ENCODE assay signal across 30 cellular contexts in the genomic region with DNA sequence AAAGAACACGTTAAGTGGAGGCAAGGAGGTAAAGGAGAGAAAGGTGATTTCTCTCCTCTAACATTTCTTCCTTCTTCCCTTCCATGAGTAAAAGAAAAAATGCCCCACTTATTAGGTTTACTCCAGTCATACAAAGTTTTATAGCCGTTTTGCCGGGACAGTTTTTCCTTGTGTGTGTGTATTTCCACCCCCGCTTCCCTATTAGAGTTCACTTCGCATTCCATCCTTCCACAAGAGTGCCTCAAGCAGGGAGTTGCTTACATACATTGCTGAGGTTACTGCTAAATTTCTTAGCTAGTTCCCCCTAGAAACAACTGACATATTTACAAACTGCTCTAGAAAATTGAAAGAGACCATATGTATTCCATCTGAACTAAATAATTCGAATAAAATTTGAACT. TPM values are rescaled to one million over a fixed set of nuclear protein-coding genes. Genes with fewer than 3 reads are reported as not detected.
"Had no signal": no experiment of that assay in that cellular context is flagged by ENCODE, and none has a peak within 500 bp of the region (broad histone marks: within the 10 kb centered on the region; RNA-seq: fewer than 3 reads in every experiment).

No MANE protein-coding gene starts in this region.

- ATAC-seq: activated T-cell treated with anti-CD3 and anti-CD28 coated beads, Interleukin-2, amount 50 U/mL, for 72 hours had no signal

- H3K4me1 Mint-ChIP-seq: activated CD4-positive, alpha-beta memory T cell treated with anti-CD3 and anti-CD28 coated beads, Interleukin-2, amount 10 ng/mL, durations not matched to agents 7 days and 5 days; activated naive CD4-positive, alpha-beta T cell treated with anti-CD3 and anti-CD28 coated beads, Interleukin-2, amount 10 ng/mL, durations not matched to agents 7 days and 5 days; activated naive CD8-positive, alpha-beta T cell treated with anti-CD3 and anti-CD28 coated beads for 36 hours; brain had no signal

- H3K4me1 ChIP-seq: adrenal gland had no signal

- H3K4me3 Mint-ChIP-seq: activated CD4-positive, alpha-beta memory T cell treated with anti-CD3 and anti-CD28 coated beads, Interleukin-2, amount 10 ng/mL, durations not matched to agents 7 days and 5 days; activated naive CD4-positive, alpha-beta T cell treated with anti-CD3 and anti-CD28 coated beads, Interleukin-2, amount 10 ng/mL, durations not matched to agents 7 days and 5 days; activated naive CD8-positive, alpha-beta T cell treated with anti-CD3 and anti-CD28 coated beads for 36 hours; activated T-cell treated with anti-CD3 and anti-CD28 coated beads, Interleukin-2, amount 50 U/mL, for 72 hours; brain had no signal

- H3K9me3 ChIP-seq: adrenal gland had no signal

- H3K9me3 Mint-ChIP-seq: activated CD4-positive, alpha-beta memory T cell treated with anti-CD3 and anti-CD28 coated beads, Interleukin-2, amount 10 ng/mL, durations not matched to agents 7 days and 5 days; activated naive CD4-positive, alpha-beta T cell treated with anti-CD3 and anti-CD28 coated beads, Interleukin-2, amount 10 ng/mL, durations not matched to agents 7 days and 5 days; activated naive CD8-positive, alpha-beta T cell treated with anti-CD3 and anti-CD28 coated beads for 36 hours; activated T-cell treated with anti-CD3 and anti-CD28 coated beads, Interleukin-2, amount 50 U/mL, for 72 hours; activated T-helper 2 cell treated with anti-CD3 and anti-CD28 coated beads, Interferon-gamma antibody, Interleukin-2, Interleukin-4, amounts not matched to agents 10 μg/mL and 5 μg/mL and 100 μg/mL, durations not matched to agents 14 hours and 24 hours and 36 hours had no signal

- DNase-seq: activated CD4-positive, alpha-beta memory T cell treated with anti-CD3 and anti-CD28 coated beads, Interleukin-2, amount 10 ng/mL, durations not matched to agents 7 days and 5 days; activated CD4-positive, alpha-beta T cell treated with anti-CD3 and anti-CD28 coated beads, Interleukin-2, amount 50 U/mL, for 1 hour; activated CD4-positive, CD25-positive, alpha-beta regulatory T cell; activated gamma-delta T cell treated with Interleukin-2 at 50 U/mL for 16 hours; activated naive CD4-positive, alpha-beta T cell treated with anti-CD3 and anti-CD28 coated beads, Interleukin-2, amount 10 ng/mL, durations not matched to agents 7 days and 5 days; activated naive CD8-positive, alpha-beta T cell treated with anti-CD3 and anti-CD28 coated beads for 36 hours; activated T-cell treated with anti-CD3 and anti-CD28 coated beads for 4 hours; activated T-cell treated with anti-CD3 and anti-CD28 coated beads, Interleukin-2, amount 50 U/mL, for 72 hours; adrenal gland; aorta; MV-4-11; NCI-H1092 treated with DMSO at 0.1 percent for 48 hours; NCI-H1417 treated with DMSO at 0.1 percent for 48 hours; NCI-H1694 treated with DMSO at 0.1 percent for 48 hours; NCI-H2029 treated with DMSO at 0.1 percent for 48 hours; NCI-H345; NCI-H510A; NCI-H526 treated with DMSO at 0.1 percent for 48 hours; NCI-H82; SIG-M5; T-helper 1 cell had no signal

- H3K9ac ChIP-seq: KMS-11 had no signal

- H3K27ac ChIP-seq: adrenal gland, KMS-11, VCaP had no signal

- H3K4me3 ChIP-seq: adrenal gland had no signal

- H3K27ac Mint-ChIP-seq: activated CD4-positive, alpha-beta memory T cell treated with anti-CD3 and anti-CD28 coated beads, Interleukin-2, amount 10 ng/mL, durations not matched to agents 7 days and 5 days; activated naive CD4-positive, alpha-beta T cell treated with anti-CD3 and anti-CD28 coated beads, Interleukin-2, amount 10 ng/mL, durations not matched to agents 7 days and 5 days; activated naive CD8-positive, alpha-beta T cell treated with anti-CD3 and anti-CD28 coated beads for 36 hours; activated T-cell treated with anti-CD3 and anti-CD28 coated beads, Interleukin-2, amount 50 U/mL, for 72 hours; activated T-helper 2 cell treated with anti-CD3 and anti-CD28 coated beads, Interferon-gamma antibody, Interleukin-2, Interleukin-4, amounts not matched to agents 10 μg/mL and 5 μg/mL and 100 μg/mL, durations not matched to agents 14 hours and 24 hours and 36 hours; brain had no signal

- H3K4me2 ChIP-seq: KMS-11 had no signal

- H3K36me3 Mint-ChIP-seq: activated naive CD4-positive, alpha-beta T cell treated with anti-CD3 and anti-CD28 coated beads, Interleukin-2, amount 10 ng/mL, durations not matched to agents 7 days and 5 days; activated naive CD8-positive, alpha-beta T cell treated with anti-CD3 and anti-CD28 coated beads for 36 hours; brain had no signal

- H3K36me3 ChIP-seq: adrenal gland had no signal

- H3K27me3 Mint-ChIP-seq: activated CD4-positive, alpha-beta memory T cell treated with anti-CD3 and anti-CD28 coated beads, Interleukin-2, amount 10 ng/mL, durations not matched to agents 7 days and 5 days; activated naive CD4-positive, alpha-beta T cell treated with anti-CD3 and anti-CD28 coated beads, Interleukin-2, amount 10 ng/mL, durations not matched to agents 7 days and 5 days had no signal

RNA-seq across cellular contexts. Expression of gene BMP15, which starts 45.2 kb away (rescaled TPM):
- total RNA-seq: activated CD4-positive, alpha-beta memory T cell treated with anti-CD3 and anti-CD28 coated beads, Interleukin-2, amount 10 ng/mL, durations not matched to agents 7 days and 5 days; activated CD8-positive, alpha-beta memory T cell treated with anti-CD3 and anti-CD28 coated beads for 36 hours; activated naive CD8-positive, alpha-beta T cell treated with anti-CD3 and anti-CD28 coated beads for 36 hours; activated T-cell treated with anti-CD3 and anti-CD28 coated beads, Interleukin-2, amount 50 U/mL, for 72 hours; activated T-helper 2 cell treated with anti-CD3 and anti-CD28 coated beads, Interferon-gamma antibody, Interleukin-2, Interleukin-4, amounts not matched to agents 10 μg/mL and 5 μg/mL and 100 μg/mL, durations not matched to agents 14 hours and 24 hours and 36 hours; adrenal gland; aorta; MCF 10A; OCI-LY7; RPMI7951; T-helper 2 cell treated with Interferon-gamma antibody and Interleukin-4, amounts not matched to agents 100 ng/mL and 5 ng/mL, for 36 hours had no signal

RNA-seq across cellular contexts. Expression of gene SHROOM4, which starts 51.3 kb away (rescaled TPM):
- total RNA-seq: activated CD4-positive, alpha-beta memory T cell treated with anti-CD3 and anti-CD28 coated beads, Interleukin-2, amount 10 ng/mL, durations not matched to agents 7 days and 5 days; activated CD8-positive, alpha-beta memory T cell treated with anti-CD3 and anti-CD28 coated beads for 36 hours; activated naive CD8-positive, alpha-beta T cell treated with anti-CD3 and anti-CD28 coated beads for 36 hours; activated T-cell treated with anti-CD3 and anti-CD28 coated beads, Interleukin-2, amount 50 U/mL, for 72 hours; activated T-helper 2 cell treated with anti-CD3 and anti-CD28 coated beads, Interferon-gamma antibody, Interleukin-2, Interleukin-4, amounts not matched to agents 10 μg/mL and 5 μg/mL and 100 μg/mL, durations not matched to agents 14 hours and 24 hours and 36 hours; MCF 10A; OCI-LY7; T-helper 2 cell treated with Interferon-gamma antibody and Interleukin-4, amounts not matched to agents 100 ng/mL and 5 ng/mL, for 36 hours had no signal
